In the genomic region with DNA sequence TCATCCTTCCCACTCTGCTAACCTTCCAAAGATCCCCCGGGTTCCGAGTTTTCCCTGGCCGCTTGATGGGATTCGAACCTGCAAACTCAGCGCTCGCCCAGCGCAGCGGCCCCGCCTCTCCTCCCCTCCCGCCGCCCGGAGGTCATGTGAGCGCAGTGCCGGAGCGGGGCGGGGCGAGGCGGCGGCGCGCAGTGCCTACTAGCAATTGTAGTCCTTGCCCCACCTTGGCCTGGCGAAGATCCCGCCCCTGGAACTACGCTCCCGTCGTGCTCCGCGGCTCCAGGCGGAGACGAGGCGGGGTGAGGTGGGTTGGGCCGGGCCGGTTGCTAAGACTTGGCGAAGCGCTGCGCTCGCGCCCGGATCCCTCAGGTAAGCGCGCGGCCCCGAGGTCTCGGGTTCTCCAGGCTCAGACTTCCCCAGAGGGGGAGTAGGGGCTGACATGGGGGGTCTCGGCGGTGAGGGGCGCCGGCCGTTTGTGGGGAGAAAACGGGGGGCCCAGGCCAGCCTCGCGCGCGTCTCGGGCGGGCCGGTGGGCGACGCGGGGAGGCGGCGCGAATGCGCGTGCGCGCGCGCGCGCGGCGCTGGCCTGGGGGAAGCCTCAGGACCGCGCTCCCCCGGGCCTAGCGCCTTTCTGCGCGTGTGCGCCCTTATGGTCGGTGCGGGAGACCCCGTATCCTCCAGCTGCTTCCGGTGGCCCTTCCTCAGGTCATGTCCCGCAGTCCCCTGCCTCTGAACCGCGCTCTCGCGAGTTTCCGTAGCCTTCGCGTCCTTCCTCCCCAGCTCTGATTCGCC, we compare ENCODE assay signal across 1 cellular context.
TF ChIP-seq lines count a peak whose summit lies in the region.

A gene (plus strand): TSS at position 329 of the 792 bp plus-strand sequence. CDS start 6,649 bp downstream, outside the sequence.
A gene with protein sequence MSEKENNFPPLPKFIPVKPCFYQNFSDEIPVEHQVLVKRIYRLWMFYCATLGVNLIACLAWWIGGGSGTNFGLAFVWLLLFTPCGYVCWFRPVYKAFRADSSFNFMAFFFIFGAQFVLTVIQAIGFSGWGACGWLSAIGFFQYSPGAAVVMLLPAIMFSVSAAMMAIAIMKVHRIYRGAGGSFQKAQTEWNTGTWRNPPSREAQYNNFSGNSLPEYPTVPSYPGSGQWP (plus strand): TSS at position 329 of the 792 bp plus-strand sequence. CDS start 9,621 bp downstream, outside the sequence.

TF ChIP-seq in HepG2, 621 proteins besides CTCF, POLR2A, EP300 and RAD21 (continued from another document and continues in another):
- TF ChIP-seq, protein P1, sequence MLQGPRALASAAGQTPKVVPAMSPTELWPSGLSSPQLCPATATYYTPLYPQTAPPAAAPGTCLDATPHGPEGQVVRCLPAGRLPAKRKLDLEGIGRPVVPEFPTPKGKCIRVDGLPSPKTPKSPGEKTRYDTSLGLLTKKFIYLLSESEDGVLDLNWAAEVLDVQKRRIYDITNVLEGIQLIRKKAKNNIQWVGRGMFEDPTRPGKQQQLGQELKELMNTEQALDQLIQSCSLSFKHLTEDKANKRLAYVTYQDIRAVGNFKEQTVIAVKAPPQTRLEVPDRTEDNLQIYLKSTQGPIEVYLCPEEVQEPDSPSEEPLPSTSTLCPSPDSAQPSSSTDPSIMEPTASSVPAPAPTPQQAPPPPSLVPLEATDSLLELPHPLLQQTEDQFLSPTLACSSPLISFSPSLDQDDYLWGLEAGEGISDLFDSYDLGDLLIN (CRISPR knock-in tag; IDR thresholded peaks at IDR 0.05; ENCODE audit: borderline replicate concordance): peak; percentile 13; the same call in 1 of the 2 replicates
- TF ChIP-seq ATF1 (CRISPR knock-in tag; IDR thresholded peaks at IDR 0.05): no peak
- TF ChIP-seq, protein P2, sequence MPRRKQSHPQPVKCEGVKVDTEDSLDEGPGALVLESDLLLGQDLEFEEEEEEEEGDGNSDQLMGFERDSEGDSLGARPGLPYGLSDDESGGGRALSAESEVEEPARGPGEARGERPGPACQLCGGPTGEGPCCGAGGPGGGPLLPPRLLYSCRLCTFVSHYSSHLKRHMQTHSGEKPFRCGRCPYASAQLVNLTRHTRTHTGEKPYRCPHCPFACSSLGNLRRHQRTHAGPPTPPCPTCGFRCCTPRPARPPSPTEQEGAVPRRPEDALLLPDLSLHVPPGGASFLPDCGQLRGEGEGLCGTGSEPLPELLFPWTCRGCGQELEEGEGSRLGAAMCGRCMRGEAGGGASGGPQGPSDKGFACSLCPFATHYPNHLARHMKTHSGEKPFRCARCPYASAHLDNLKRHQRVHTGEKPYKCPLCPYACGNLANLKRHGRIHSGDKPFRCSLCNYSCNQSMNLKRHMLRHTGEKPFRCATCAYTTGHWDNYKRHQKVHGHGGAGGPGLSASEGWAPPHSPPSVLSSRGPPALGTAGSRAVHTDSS (CRISPR knock-in tag; conservative IDR thresholded peaks at IDR 0.05): no peak
- TF ChIP-seq STAT5B (CRISPR knock-in tag; IDR thresholded peaks at IDR 0.05): no peak
- TF ChIP-seq TP53 (CRISPR knock-in tag; conservative IDR thresholded peaks at IDR 0.05): 0 out of 2 replicates have a peak, but pooled peaks have one; percentile 31
- TF ChIP-seq RORA (CRISPR knock-in tag; IDR thresholded peaks at IDR 0.05): no peak
- peak; percentile 60 for TF ChIP-seq PHF20 (CRISPR knock-in tag; IDR thresholded peaks at IDR 0.05)
- TF ChIP-seq SATB2 (CRISPR knock-in tag; IDR thresholded peaks at IDR 0.05): no peak
- TF ChIP-seq KAT8 (CRISPR knock-in tag; IDR thresholded peaks at IDR 0.05): peak; percentile 66
- TF ChIP-seq, protein P3, sequence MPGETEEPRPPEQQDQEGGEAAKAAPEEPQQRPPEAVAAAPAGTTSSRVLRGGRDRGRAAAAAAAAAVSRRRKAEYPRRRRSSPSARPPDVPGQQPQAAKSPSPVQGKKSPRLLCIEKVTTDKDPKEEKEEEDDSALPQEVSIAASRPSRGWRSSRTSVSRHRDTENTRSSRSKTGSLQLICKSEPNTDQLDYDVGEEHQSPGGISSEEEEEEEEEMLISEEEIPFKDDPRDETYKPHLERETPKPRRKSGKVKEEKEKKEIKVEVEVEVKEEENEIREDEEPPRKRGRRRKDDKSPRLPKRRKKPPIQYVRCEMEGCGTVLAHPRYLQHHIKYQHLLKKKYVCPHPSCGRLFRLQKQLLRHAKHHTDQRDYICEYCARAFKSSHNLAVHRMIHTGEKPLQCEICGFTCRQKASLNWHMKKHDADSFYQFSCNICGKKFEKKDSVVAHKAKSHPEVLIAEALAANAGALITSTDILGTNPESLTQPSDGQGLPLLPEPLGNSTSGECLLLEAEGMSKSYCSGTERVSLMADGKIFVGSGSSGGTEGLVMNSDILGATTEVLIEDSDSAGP (CRISPR knock-in tag; IDR thresholded peaks at IDR 0.05; ENCODE audit: borderline replicate concordance): peak; percentile 60
- TF ChIP-seq, protein P4, sequence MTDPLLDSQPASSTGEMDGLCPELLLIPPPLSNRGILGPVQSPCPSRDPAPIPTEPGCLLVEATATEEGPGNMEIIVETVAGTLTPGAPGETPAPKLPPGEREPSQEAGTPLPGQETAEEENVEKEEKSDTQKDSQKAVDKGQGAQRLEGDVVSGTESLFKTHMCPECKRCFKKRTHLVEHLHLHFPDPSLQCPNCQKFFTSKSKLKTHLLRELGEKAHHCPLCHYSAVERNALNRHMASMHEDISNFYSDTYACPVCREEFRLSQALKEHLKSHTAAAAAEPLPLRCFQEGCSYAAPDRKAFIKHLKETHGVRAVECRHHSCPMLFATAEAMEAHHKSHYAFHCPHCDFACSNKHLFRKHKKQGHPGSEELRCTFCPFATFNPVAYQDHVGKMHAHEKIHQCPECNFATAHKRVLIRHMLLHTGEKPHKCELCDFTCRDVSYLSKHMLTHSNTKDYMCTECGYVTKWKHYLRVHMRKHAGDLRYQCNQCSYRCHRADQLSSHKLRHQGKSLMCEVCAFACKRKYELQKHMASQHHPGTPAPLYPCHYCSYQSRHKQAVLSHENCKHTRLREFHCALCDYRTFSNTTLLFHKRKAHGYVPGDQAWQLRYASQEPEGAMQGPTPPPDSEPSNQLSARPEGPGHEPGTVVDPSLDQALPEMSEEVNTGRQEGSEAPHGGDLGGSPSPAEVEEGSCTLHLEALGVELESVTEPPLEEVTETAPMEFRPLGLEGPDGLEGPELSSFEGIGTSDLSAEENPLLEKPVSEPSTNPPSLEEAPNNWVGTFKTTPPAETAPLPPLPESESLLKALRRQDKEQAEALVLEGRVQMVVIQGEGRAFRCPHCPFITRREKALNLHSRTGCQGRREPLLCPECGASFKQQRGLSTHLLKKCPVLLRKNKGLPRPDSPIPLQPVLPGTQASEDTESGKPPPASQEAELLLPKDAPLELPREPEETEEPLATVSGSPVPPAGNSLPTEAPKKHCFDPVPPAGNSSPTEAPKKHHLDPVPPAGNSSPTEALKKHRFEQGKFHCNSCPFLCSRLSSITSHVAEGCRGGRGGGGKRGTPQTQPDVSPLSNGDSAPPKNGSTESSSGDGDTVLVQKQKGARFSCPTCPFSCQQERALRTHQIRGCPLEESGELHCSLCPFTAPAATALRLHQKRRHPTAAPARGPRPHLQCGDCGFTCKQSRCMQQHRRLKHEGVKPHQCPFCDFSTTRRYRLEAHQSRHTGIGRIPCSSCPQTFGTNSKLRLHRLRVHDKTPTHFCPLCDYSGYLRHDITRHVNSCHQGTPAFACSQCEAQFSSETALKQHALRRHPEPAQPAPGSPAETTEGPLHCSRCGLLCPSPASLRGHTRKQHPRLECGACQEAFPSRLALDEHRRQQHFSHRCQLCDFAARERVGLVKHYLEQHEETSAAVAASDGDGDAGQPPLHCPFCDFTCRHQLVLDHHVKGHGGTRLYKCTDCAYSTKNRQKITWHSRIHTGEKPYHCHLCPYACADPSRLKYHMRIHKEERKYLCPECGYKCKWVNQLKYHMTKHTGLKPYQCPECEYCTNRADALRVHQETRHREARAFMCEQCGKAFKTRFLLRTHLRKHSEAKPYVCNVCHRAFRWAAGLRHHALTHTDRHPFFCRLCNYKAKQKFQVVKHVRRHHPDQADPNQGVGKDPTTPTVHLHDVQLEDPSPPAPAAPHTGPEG (CRISPR knock-in tag; IDR thresholded peaks at IDR 0.05): peak; percentile 66; the same call in 1 of the 2 replicates
- TF ChIP-seq, protein P5, sequence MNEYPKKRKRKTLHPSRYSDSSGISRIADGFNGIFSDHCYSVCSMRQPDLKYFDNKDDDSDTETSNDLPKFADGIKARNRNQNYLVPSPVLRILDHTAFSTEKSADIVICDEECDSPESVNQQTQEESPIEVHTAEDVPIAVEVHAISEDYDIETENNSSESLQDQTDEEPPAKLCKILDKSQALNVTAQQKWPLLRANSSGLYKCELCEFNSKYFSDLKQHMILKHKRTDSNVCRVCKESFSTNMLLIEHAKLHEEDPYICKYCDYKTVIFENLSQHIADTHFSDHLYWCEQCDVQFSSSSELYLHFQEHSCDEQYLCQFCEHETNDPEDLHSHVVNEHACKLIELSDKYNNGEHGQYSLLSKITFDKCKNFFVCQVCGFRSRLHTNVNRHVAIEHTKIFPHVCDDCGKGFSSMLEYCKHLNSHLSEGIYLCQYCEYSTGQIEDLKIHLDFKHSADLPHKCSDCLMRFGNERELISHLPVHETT (CRISPR knock-in tag; conservative IDR thresholded peaks at IDR 0.05): peak; percentile 50; the same call in 1 of the 2 replicates
- TF ChIP-seq YEATS4 (CRISPR knock-in tag; IDR thresholded peaks at IDR 0.05; ENCODE audit: borderline replicate concordance): peak; percentile 81
- no peak for TF ChIP-seq KLF11 (CRISPR knock-in tag; IDR thresholded peaks at IDR 0.05)
- TF ChIP-seq, protein P6, sequence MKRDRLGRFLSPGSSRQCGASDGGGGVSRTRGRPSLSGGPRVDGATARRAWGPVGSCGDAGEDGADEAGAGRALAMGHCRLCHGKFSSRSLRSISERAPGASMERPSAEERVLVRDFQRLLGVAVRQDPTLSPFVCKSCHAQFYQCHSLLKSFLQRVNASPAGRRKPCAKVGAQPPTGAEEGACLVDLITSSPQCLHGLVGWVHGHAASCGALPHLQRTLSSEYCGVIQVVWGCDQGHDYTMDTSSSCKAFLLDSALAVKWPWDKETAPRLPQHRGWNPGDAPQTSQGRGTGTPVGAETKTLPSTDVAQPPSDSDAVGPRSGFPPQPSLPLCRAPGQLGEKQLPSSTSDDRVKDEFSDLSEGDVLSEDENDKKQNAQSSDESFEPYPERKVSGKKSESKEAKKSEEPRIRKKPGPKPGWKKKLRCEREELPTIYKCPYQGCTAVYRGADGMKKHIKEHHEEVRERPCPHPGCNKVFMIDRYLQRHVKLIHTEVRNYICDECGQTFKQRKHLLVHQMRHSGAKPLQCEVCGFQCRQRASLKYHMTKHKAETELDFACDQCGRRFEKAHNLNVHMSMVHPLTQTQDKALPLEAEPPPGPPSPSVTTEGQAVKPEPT (CRISPR knock-in tag; IDR thresholded peaks at IDR 0.05; ENCODE audit: low read depth): no peak
- no peak for TF ChIP-seq KLF15 (CRISPR knock-in tag; IDR thresholded peaks at IDR 0.05; ENCODE audit: borderline replicate concordance)
- 0 out of 2 replicates have a peak, but pooled peaks have one; percentile 49 for TF ChIP-seq MED13 (CRISPR knock-in tag; IDR thresholded peaks at IDR 0.05)
- no peak for TF ChIP-seq KLF13 (CRISPR knock-in tag; IDR thresholded peaks at IDR 0.05)
- TF ChIP-seq ZNF549 (CRISPR knock-in tag; IDR thresholded peaks at IDR 0.05): no peak
- peak; percentile 70; the same call in 1 of the 2 replicates for TF ChIP-seq HES4 (CRISPR knock-in tag; IDR thresholded peaks at IDR 0.05; ENCODE audit: borderline replicate concordance)
- peak; percentile 64; the same call in 1 of the 3 replicates for TF ChIP-seq MXI1 (IDR thresholded peaks at IDR 0.05; ENCODE audit: borderline replicate concordance, low read depth, low read length)
- TF ChIP-seq SMARCE1 (IDR thresholded peaks at IDR 0.05; ENCODE audit: borderline replicate concordance): no peak
- TF ChIP-seq SUZ12 (IDR thresholded peaks at IDR 0.05; ENCODE audit: low read depth, low read length): peak; percentile 86
- TF ChIP-seq JARID2 (CRISPR knock-in tag; IDR thresholded peaks at IDR 0.05; ENCODE audit: insufficient replicate concordance): no peak
- 0 out of 2 replicates have a peak, but pooled peaks have one; percentile 38 for TF ChIP-seq ZBTB7B (CRISPR knock-in tag; IDR thresholded peaks at IDR 0.05)
- TF ChIP-seq NR3C1 (CRISPR knock-in tag; IDR thresholded peaks at IDR 0.05): no peak
- peak; percentile 3; the same call in 1 of the 2 replicates for TF ChIP-seq ZNF547 (CRISPR knock-in tag; IDR thresholded peaks at IDR 0.05)
- no peak for TF ChIP-seq PCBP2 (optimal IDR thresholded peaks at IDR 0.05; ENCODE audit: low read depth, low read length, poor library complexity, severe bottlenecking)
- TF ChIP-seq, protein P7, sequence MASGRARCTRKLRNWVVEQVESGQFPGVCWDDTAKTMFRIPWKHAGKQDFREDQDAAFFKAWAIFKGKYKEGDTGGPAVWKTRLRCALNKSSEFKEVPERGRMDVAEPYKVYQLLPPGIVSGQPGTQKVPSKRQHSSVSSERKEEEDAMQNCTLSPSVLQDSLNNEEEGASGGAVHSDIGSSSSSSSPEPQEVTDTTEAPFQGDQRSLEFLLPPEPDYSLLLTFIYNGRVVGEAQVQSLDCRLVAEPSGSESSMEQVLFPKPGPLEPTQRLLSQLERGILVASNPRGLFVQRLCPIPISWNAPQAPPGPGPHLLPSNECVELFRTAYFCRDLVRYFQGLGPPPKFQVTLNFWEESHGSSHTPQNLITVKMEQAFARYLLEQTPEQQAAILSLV (CRISPR knock-in tag; IDR thresholded peaks at IDR 0.05; ENCODE audit: borderline replicate concordance): no peak
- no peak for TF ChIP-seq FOXA1 (IDR thresholded peaks at IDR 0.05)
- TF ChIP-seq FOXA1 (CRISPR knock-in tag; IDR thresholded peaks at IDR 0.05): no peak
- 0 out of 2 replicates have a peak, but pooled peaks have one; percentile 3 for TF ChIP-seq ZMAT3 (CRISPR knock-in tag; conservative IDR thresholded peaks at IDR 0.05)
- TF ChIP-seq RBM22 (optimal IDR thresholded peaks at IDR 0.05; ENCODE audit: low read length): peak; percentile 67
- TF ChIP-seq ZBTB20 (CRISPR knock-in tag; IDR thresholded peaks at IDR 0.05; ENCODE audit: borderline replicate concordance, low read depth): peak; percentile 2; the same call in 1 of the 2 replicates
- peak; percentile 95 for TF ChIP-seq SP4 (CRISPR knock-in tag; IDR thresholded peaks at IDR 0.05)
- peak; percentile 87 for TF ChIP-seq PHF8 (CRISPR knock-in tag; IDR thresholded peaks at IDR 0.05)
- TF ChIP-seq SALL2 (CRISPR knock-in tag; IDR thresholded peaks at IDR 0.05): peak; percentile 78
- peak; percentile 13 for TF ChIP-seq PHF5A (CRISPR knock-in tag; IDR thresholded peaks at IDR 0.05; ENCODE audit: low read depth, unreplicated experiment)
- TF ChIP-seq ZSCAN12 (CRISPR knock-in tag; IDR thresholded peaks at IDR 0.05): no peak
- no peak for TF ChIP-seq SOX6 (IDR thresholded peaks at IDR 0.05)
- TF ChIP-seq SOX6 (CRISPR knock-in tag; IDR thresholded peaks at IDR 0.05): peak; percentile 8; the same call in 1 of the 2 replicates
- peak; percentile 68; the same call in 1 of the 2 replicates for TF ChIP-seq ZNF335 (CRISPR knock-in tag; IDR thresholded peaks at IDR 0.05)
- TF ChIP-seq, protein P8, sequence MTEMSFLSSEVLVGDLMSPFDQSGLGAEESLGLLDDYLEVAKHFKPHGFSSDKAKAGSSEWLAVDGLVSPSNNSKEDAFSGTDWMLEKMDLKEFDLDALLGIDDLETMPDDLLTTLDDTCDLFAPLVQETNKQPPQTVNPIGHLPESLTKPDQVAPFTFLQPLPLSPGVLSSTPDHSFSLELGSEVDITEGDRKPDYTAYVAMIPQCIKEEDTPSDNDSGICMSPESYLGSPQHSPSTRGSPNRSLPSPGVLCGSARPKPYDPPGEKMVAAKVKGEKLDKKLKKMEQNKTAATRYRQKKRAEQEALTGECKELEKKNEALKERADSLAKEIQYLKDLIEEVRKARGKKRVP (CRISPR knock-in tag; IDR thresholded peaks at IDR 0.05): 0 out of 4 replicates have a peak, but pooled peaks of 1 of the 2 experiments have one; percentile 17
